Comparison of ENCODE assay signal across 14 cellular contexts in the genomic region with DNA sequence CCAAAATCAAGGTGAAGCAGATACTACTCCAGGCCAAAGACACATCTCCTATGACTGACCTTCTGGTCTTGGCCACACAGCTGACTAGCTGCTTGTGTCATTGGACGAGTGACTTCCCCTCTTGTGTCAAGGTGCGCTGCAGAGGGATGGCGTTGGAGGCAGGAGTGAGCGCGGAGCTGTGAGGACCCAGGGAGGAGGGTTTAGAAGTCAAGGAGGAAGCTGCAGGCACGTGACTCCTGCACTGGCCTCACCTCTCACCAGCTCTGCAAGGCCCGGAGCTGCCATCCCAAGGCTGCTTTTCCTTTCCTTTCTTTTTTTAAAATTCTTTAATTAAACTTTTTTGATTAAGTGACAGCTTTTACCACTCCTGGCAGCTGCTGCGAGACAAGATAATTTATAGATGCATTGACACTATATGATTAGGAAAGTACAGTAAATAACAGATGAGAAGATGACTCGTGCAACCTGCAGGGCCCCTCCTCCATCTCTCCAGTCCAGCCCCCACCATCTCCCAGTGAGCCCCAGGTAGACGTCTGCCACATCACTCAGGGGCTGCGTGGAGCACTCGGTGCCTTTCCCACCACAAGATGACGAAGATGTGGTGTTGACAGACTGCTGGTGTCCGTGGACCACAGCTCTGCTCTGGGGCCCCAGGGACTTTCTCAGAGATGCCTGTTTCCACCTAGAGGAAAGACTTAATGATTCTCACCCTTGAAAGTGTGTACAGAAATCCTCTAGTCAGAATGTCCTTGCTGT.
"Had no signal": no experiment of that assay in that cellular context is flagged by ENCODE, and none has a peak within 500 bp of the region (broad histone marks: within the 10 kb centered on the region; RNA-seq: fewer than 3 reads in every experiment).

No MANE protein-coding gene starts in this region.

- H3K4me3 Mint-ChIP-seq: activated CD4-positive, alpha-beta memory T cell treated with anti-CD3 and anti-CD28 coated beads for 36 hours had no signal

- DNase-seq: activated CD4-positive, alpha-beta memory T cell treated with anti-CD3 and anti-CD28 coated beads for 36 hours; activated naive CD4-positive, alpha-beta T cell treated with anti-CD3 and anti-CD28 coated beads, Interleukin-2, amount 50 U/mL, for 16 hours; activated T-cell treated with anti-CD3 and anti-CD28 coated beads, Interleukin-2, amount 50 U/mL, for 1 hour; effector CD4-positive, alpha-beta T cell; left ventricle myocardium inferior; mammary epithelial cell; pancreas; spleen; stimulated activated CD8-positive, alpha-beta memory T cell treated with anti-CD3 and anti-CD28 coated beads, Interleukin-4, amount 100 ng/mL, for 48 hours; stimulated activated naive CD4-positive, alpha-beta T cell treated with Interleukin-2 at 50 U/mL for 16 hours; SW 1271; T-helper 2 cell; uterus; WERI-Rb-1 had no signal

- ATAC-seq: pancreas had no signal

- H3K9me3 Mint-ChIP-seq: activated CD4-positive, alpha-beta memory T cell treated with anti-CD3 and anti-CD28 coated beads for 36 hours had no signal

- H3K27ac Mint-ChIP-seq: activated CD4-positive, alpha-beta memory T cell treated with anti-CD3 and anti-CD28 coated beads for 36 hours had no signal

- H3K36me3 Mint-ChIP-seq: activated CD4-positive, alpha-beta memory T cell treated with anti-CD3 and anti-CD28 coated beads for 36 hours had no signal
